Comparison of ENCODE assay signal across 11 cellular contexts in the genomic region with DNA sequence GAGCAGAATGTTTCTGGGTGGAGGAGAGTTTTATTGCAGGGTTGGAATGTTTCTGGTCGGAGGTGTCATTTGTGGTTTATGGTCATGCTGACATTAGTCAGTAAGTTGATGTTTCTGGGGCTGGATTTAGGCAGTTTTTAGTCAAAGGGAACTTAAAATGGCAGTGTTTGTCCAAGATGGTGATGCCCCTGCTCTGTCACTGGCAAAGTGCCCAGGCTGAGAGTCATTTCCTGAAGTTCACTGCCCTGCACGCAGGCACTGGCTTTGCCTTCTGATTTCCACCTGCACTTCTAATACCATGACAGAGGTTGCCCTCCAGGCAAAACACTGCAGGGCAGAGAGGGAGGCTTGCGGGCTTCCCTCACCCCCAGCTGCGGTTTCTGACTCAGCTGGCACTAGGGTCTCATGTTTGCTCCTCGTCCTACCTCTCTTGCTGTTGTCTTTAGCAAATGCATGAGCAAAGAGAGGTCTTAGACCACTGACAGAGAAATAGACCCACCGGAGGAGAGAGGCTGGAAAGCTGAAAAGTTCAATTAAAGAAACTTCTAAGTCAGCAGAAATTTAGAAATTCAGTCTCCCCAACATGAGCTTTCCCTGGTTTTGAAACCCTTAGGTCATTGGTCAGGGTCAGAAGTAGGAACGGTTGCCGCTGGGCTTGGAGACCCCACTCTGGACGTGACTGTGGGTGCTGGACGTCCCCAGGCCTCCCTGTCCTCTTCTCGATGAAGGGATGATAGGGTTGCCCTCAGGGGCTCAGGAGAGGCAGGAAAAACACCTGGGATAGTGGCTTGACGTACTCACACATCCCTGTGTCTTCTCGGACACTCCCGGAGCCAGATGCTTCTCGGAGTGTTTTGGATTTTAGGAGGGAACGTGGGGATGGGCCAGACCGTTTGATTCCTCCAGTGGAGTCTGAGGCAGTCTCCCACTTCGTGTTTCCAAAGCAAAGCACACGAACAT. TPM values are rescaled to one million over a fixed set of nuclear protein-coding genes. Genes with fewer than 3 reads are reported as not detected.
A peak's percentile ranks its signal among the peaks of the same experiment; 100 is the strongest.
DNase-seq lines count a peak whose midpoint lies in the region; ATAC-seq, FAIRE-seq and TF ChIP-seq lines count a peak whose summit lies in the region.
"Had no signal": no experiment of that assay in that cellular context is flagged by ENCODE, and none has a peak within 500 bp of the region (broad histone marks: within the 10 kb centered on the region; RNA-seq: fewer than 3 reads in every experiment).

No MANE protein-coding gene starts in this region.

- H3K4me3 ChIP-seq in SK-N-SH (ENCODE audit: low read depth in 2 of 2, low read length in 1 of 2), result no peak overlapping the region
- no peak overlapping the region for H3K4me3 ChIP-seq in K562
- H3K4me3 ChIP-seq in OCI-LY7 (ENCODE audit: low read depth, low read length, poor library complexity, severe bottlenecking), result no peak overlapping the region
- H3K4me3 ChIP-seq in heart left ventricle, result no peak overlapping the region

- H3F3A ChIP-seq in SK-N-SH (replicated peaks; ENCODE audit: insufficient read depth), result peaks cover 7% of the 10 kb centered on the region

- H2AFZ ChIP-seq in SK-N-SH (ENCODE audit: low read depth) (no peak overlapping the region), K562 (ENCODE audit: low read depth, low read length) (no peak overlapping the region), OCI-LY7 (ENCODE audit: low read length) (no peak overlapping the region)

- no peaks in the 10 kb centered on the region; a peak in 1 of 4 replicates for H3K4me1 ChIP-seq in SK-N-SH (ENCODE audit: control insufficient read depth in 1 of 2, insufficient read depth in 2 of 2, low read depth in 1 of 2, low read length in 1 of 2)
- peaks cover 0 to 6% of the 10 kb centered on the region in 2 experiments; a peak in 1 of 5 replicates for H3K4me1 ChIP-seq in K562 (replicated peaks in 1 of 2; ENCODE audit: control insufficient read depth in 2 of 2, insufficient read depth in 2 of 2, low read length in 2 of 2)
- H3K4me1 ChIP-seq in OCI-LY7 (ENCODE audit: insufficient read depth, low read length, poor library complexity, severe bottlenecking), result no peaks in the 10 kb centered on the region
- H3K4me1 ChIP-seq in heart left ventricle, result no peaks in the 10 kb centered on the region

- no peak for FAIRE-seq in K562 (lab: Jason Lieb, UNC)

- TF ChIP-seq POLR2A in K562 (conservative IDR thresholded peaks at IDR 0.05) (no peak), heart left ventricle (IDR thresholded peaks at IDR 0.05) (no peak)

- no peaks in the 10 kb centered on the region for H3K9me3 Mint-ChIP-seq in osteocyte (ENCODE audit: unreplicated experiment)

- POLR2A ChIA-PET in SK-N-SH (lab: Yijun Ruan, JAX) (no interaction called here), K562 (lab: Yijun Ruan, JAX) (interaction anchor here (0.6 kb wide), 1 partner anchor 396 kb away, joined by 3 read pairs; no protein-coding TSS in a partner anchor), OCI-LY7 (lab: Charles Lee) (no interaction called here)

- TF ChIP-seq RAD21 in SK-N-SH (IDR thresholded peaks at IDR 0.05; ENCODE audit: low read length), result no peak
- no peak for TF ChIP-seq RAD21 in K562 (CRISPR knock-in tag; conservative IDR thresholded peaks at IDR 0.05 in 1 of 2, IDR thresholded peaks at IDR 0.05 in 1 of 2)

- CTCF ChIA-PET in SK-N-SH (lab: Yijun Ruan, JAX) (interaction anchor here (0.9 kb wide), 1 partner anchor 12 kb away, joined by 3 read pairs; no protein-coding TSS in a partner anchor), K562 (lab: Yijun Ruan, JAX; ENCODE audit: low intra/inter-chr PET ratio) (no interaction called here), OCI-LY7 (lab: Charles Lee; ENCODE audit: unreplicated experiment) (no interaction called here)

- H3K9me3 ChIP-seq in SK-N-SH (no peaks in the 10 kb centered on the region), K562 (replicated peaks; ENCODE audit: control insufficient read depth, insufficient read depth, low read depth, low read length) (no peaks in the 10 kb centered on the region), OCI-LY7 (ENCODE audit: low read length) (no peaks in the 10 kb centered on the region), heart left ventricle (no peaks in the 10 kb centered on the region)

- DNase-seq in SK-N-SH (no peak), LHCN-M2 (ENCODE audit: low read depth) (peak; percentile 99), K562 (ENCODE audit: extremely low read depth in 1 of 4, low spot score in 3 of 4) (no peak), osteocyte (ENCODE audit: extremely low spot score, unreplicated experiment) (no peak), OCI-LY7 (ENCODE audit: low spot score) (no peak), heart left ventricle (no peak)
- DNase-seq: anterior cingulate cortex, Karpas-422 had no signal

- H4K20me1 ChIP-seq in SK-N-SH (ENCODE audit: insufficient read depth), result no peaks in the 10 kb centered on the region
- H4K20me1 ChIP-seq in K562 (replicated peaks; ENCODE audit: control insufficient read depth, insufficient read depth, low read length), result no peaks in the 10 kb centered on the region
- no peaks in the 10 kb centered on the region for H4K20me1 ChIP-seq in OCI-LY7 (ENCODE audit: insufficient read depth, low read length)

- H3K4me3 Mint-ChIP-seq in osteocyte (ENCODE audit: unreplicated experiment), result no peak overlapping the region

- in situ Hi-C loops in K562 (cut with MboI), result no loop called here

- H3K4me2 ChIP-seq in SK-N-SH, result 0 out of 2 replicates have a peak overlapping the region, but pooled peaks have one; percentile 32
- H3K4me2 ChIP-seq in K562 (ENCODE audit: insufficient read depth, low read length), result no peak overlapping the region
- no peak overlapping the region for H3K4me2 ChIP-seq in OCI-LY7 (ENCODE audit: low read length)

- 64% methylated on average over 18 of the region's 19 CpGs for WGBS in SK-N-SH (ENCODE audit: low lambda C conversion rate)
- WGBS in K562 (ENCODE audit: insufficient coverage, low coverage, missing lambda C conversion rate), result 3% methylated on average over 18 of the region's 19 CpGs
- 83 to 88% (median 85%) methylated on average over 19 of the region's 19 CpGs for WGBS in heart left ventricle, 4 donors

- peaks cover 17% of the 10 kb centered on the region for H3K4me1 Mint-ChIP-seq in osteocyte (ENCODE audit: unreplicated experiment)

- no TSS peak for BruUV-seq in K562 (replicated peaks; lab: Mats Ljungman, UMichigan)
- no TSS peak for BruUV-seq in OCI-LY7 (replicated peaks; lab: Mats Ljungman, UMichigan)

- H3K27me3 ChIP-seq in SK-N-SH (ENCODE audit: insufficient read depth) (no peaks in the 10 kb centered on the region), K562 (ENCODE audit: control insufficient read depth in 2 of 2, insufficient read depth in 2 of 2, low read length in 2 of 2) (peaks cover 9 to 56% of the 10 kb centered on the region in 2 experiments; a peak in 4 of 5 replicates), heart left ventricle (no peaks in the 10 kb centered on the region)

- no peak; the same call in 2 of the 3 replicates for ATAC-seq in SK-N-SH treated with all-trans-retinoic acid at 6 μM for 48 hours
- no peak for ATAC-seq in K562
- no peak for ATAC-seq in heart left ventricle
- ATAC-seq in esophagus mucosa, result no peak

- TF ChIP-seq EP300 in SK-N-SH (IDR thresholded peaks at IDR 0.05; ENCODE audit: borderline replicate concordance in 1 of 2, low read depth in 1 of 2, low read length in 1 of 2) (no peak), K562 (IDR thresholded peaks at IDR 0.05; ENCODE audit: low read length) (no peak)

- H3K36me3 Mint-ChIP-seq in osteocyte (ENCODE audit: unreplicated experiment), result no peaks in the 10 kb centered on the region

- H3K27me3 Mint-ChIP-seq in osteocyte (ENCODE audit: unreplicated experiment), result peaks cover 24% of the 10 kb centered on the region

- intact Hi-C loops in K562 (cut with micrococcal nuclease) (no loop called here), OCI-LY7 (cut with micrococcal nuclease; ENCODE audit: unreplicated experiment) (no loop called here), heart left ventricle (cut with DNase I) (no loop called here)

- H3K9ac ChIP-seq in SK-N-SH (no peak overlapping the region), K562 (ENCODE audit: insufficient read depth in 1 of 2, low read depth in 2 of 2, low read length in 2 of 2) (no peak overlapping the region)

- TF ChIP-seq CTCF in SK-N-SH (IDR thresholded peaks at IDR 0.05) (no peak), K562 (IDR thresholded peaks at IDR 0.05 in 2 of 3, conservative IDR thresholded peaks at IDR 0.05 in 1 of 3; ENCODE audit: insufficient read depth in 2 of 3, low read depth in 1 of 3, low read length in 3 of 3) (no peak), osteocyte (IDR thresholded peaks at IDR 0.05) (no peak), OCI-LY7 (conservative IDR thresholded peaks at IDR 0.05; ENCODE audit: low read length) (no peak), heart left ventricle (IDR thresholded peaks at IDR 0.05) (no peak)

- H3K79me2 ChIP-seq in SK-N-SH (ENCODE audit: insufficient read depth) (no peaks in the 10 kb centered on the region), K562 (ENCODE audit: control insufficient read depth, insufficient read depth, low read length) (no peaks in the 10 kb centered on the region), OCI-LY7 (ENCODE audit: insufficient read depth, low read depth, low read length) (no peaks in the 10 kb centered on the region)

- H3K36me3 ChIP-seq in SK-N-SH (replicated peaks in 1 of 2; ENCODE audit: control insufficient read depth in 1 of 2, insufficient read depth in 2 of 2, low read length in 1 of 2) (no peaks in the 10 kb centered on the region), K562 (ENCODE audit: control insufficient read depth, insufficient read depth, low read length) (no peaks in the 10 kb centered on the region), OCI-LY7 (ENCODE audit: insufficient read depth, low read length) (no peaks in the 10 kb centered on the region), heart left ventricle (peaks cover 0 to 3% (median 0%) of the 10 kb centered on the region in 9 donors)

- H3K9me1 ChIP-seq in K562 (ENCODE audit: control insufficient read depth, insufficient read depth, low read length), result no peaks in the 10 kb centered on the region

- H3K27ac Mint-ChIP-seq in osteocyte (ENCODE audit: unreplicated experiment), result peak overlapping the region; percentile 23

- H3K27ac ChIP-seq in SK-N-SH (ENCODE audit: low read depth in 2 of 2, low read length in 1 of 2) (no peak overlapping the region), K562 (ENCODE audit: extremely low read depth, low read depth, low read length) (no peak overlapping the region), OCI-LY7 (ENCODE audit: low read depth, low read length, poor library complexity, severe bottlenecking) (no peak overlapping the region), heart left ventricle (no peak overlapping the region)
- H3K27ac ChIP-seq: 22Rv1 had no signal

- H3K9me2 ChIP-seq in SK-N-SH (no peaks in the 10 kb centered on the region; the same call in 1 of the 2 replicates), OCI-LY7 (ENCODE audit: insufficient read depth, low read length) (no peaks in the 10 kb centered on the region)

RNA-seq across cellular contexts. Expression of a gene that starts 26.3 kb away (rescaled TPM):
- polyA plus RNA-seq in SK-N-SH (2012; rRNA removed), result 10.6 and 14.8 TPM in 2 replicates
- polyA plus RNA-seq in SK-N-SH (2012; cell fraction: cytosol; rRNA removed), result 9.5 and 11.0 TPM in 2 replicates
- polyA plus RNA-seq in SK-N-SH (2012; cell fraction: nucleus; rRNA removed), result 12.5 and 12.6 TPM in 2 replicates
- total RNA-seq in LHCN-M2 (2014; rRNA removed), result 7.4 and 9.1 TPM in 2 replicates
- polyA plus RNA-seq in LHCN-M2 (2012), result 17.1 TPM
- 1.8 and 1.9 TPM in 2 replicates for total RNA-seq in K562 (2011; cell fraction: chromatin; rRNA removed; ENCODE audit: low replicate concordance)
- total RNA-seq in K562 (2011; cell fraction: nucleolus; rRNA removed), result 1.3 and 1.5 TPM in 2 replicates
- 1.1 TPM in 2 replicates for total RNA-seq in K562 (2011; cell fraction: nucleoplasm; rRNA removed)
- 0.23 and 0.33 TPM in 2 replicates for total RNA-seq in K562 (2014; rRNA removed)
- 0.13 and 0.22 TPM in 2 replicates for total RNA-seq in K562 (2014; rRNA removed; fragmentation: Illumina TruSeq; extraction: Trizol)
- 0.30 and 0.36 TPM in 2 replicates for total RNA-seq in K562 (2015; rRNA removed; fragmentation: Illumina TruSeq; extraction: Trizol)
- 0.72 and 0.75 TPM in 2 replicates for total RNA-seq in K562 (2021)
- 0.20 and 0.45 TPM in 2 replicates for polyA plus RNA-seq in K562 (2011; rRNA removed)
- 0.19 and 0.65 TPM in 2 replicates for polyA plus RNA-seq in K562 (2011; cell fraction: cytosol; rRNA removed)
- 0.46 and 0.76 TPM in 2 replicates for polyA plus RNA-seq in K562 (2011; cell fraction: nucleus; rRNA removed)
- polyA plus RNA-seq in K562 (2012), result 0.57 and 2.2 TPM in 2 replicates
- 0.42 and 0.46 TPM in 2 replicates for polyA plus RNA-seq in K562 (2014; fragmentation: Illumina TruSeq; extraction: Trizol)
- under 1 TPM; 0.01 to 0.04 TPM for polyA plus RNA-seq in K562 (2014; fragmentation: Nextera tagmentation; extraction: Ambion mirVana)
- polyA plus RNA-seq in K562 (2014; rRNA removed), result 0.40 and 0.46 TPM in 2 replicates
- polyA minus RNA-seq in K562 (2011; rRNA and poly(A)+ RNA removed), result 1.1 and 1.3 TPM in 2 replicates
- 0.38 and 0.73 TPM in 2 replicates for polyA minus RNA-seq in K562 (2011; cell fraction: cytosol; rRNA and poly(A)+ RNA removed)
- 0.27 and 0.89 TPM in 2 replicates for polyA minus RNA-seq in K562 (2011; cell fraction: nucleus; rRNA and poly(A)+ RNA removed)
- 0.84 and 0.89 TPM in 2 replicates for total RNA-seq in osteocyte
- 2.6 and 2.7 TPM in 2 replicates for total RNA-seq in OCI-LY7 (2014; rRNA removed; shearing (Covaris generic))
- total RNA-seq in OCI-LY7 (2022), result 5.6 and 6.8 TPM in 2 replicates
- total RNA-seq in heart left ventricle, result 10 to 100 TPM in 1 of 9 donors, 1 to 10 TPM in 8; 1.4 to 20.3 (median 4.4) TPM
- 1 to 10 TPM; 4.2 to 6.0 TPM for polyA plus RNA-seq in heart left ventricle
- total RNA-seq in esophagus mucosa, result 1.8 TPM
